34 cellular contexts compared by ENCODE assay signal in genomic region chr11:69677744-69678143, GRCh38. TPM values are rescaled to one million over a fixed set of nuclear protein-coding genes. Genes with fewer than 3 reads are reported as not detected.
"Had no signal": no experiment of that assay in that cellular context is flagged by ENCODE, and none has a peak within 500 bp of the region (broad histone marks: within the 10 kb centered on the region; RNA-seq: fewer than 3 reads in every experiment).

No MANE protein-coding gene starts in this region.

- FAIRE-seq: astrocyte, bronchial epithelial cell had no signal

- H3K27me3 ChIP-seq: brain microvascular endothelial cell, dorsolateral prefrontal cortex, gastroesophageal sphincter, heart right ventricle had no signal

- ATAC-seq: activated CD4-positive, CD25-positive, alpha-beta regulatory T cell treated with anti-CD3 and anti-CD28 coated beads, Interleukin-2, amount 50 U/mL, for 24 hours; activated CD8-positive, alpha-beta T cell treated with anti-CD3 and anti-CD28 coated beads for 36 hours; activated T-cell treated with anti-CD3 and anti-CD28 coated beads, Interleukin-2, amount 50 U/mL, for 4 hours; activated T-helper 17 cell treated with anti-CD3 and anti-CD28 coated beads, Interleukin-2, amount 50 U/mL, for 72 hours; esophagus mucosa; gastroesophageal sphincter; heart right ventricle; T-helper 17 cell had no signal

- DNase-seq: activated B cell treated with CpG ODN at 0.5 μM for 24 hours; activated CD4-positive, alpha-beta T cell treated with anti-CD3 and anti-CD28 coated beads for 48 hours; activated CD4-positive, alpha-beta T cell treated with anti-CD3 and anti-CD28 coated beads, Interleukin-2, amount 50 U/mL, for 1 hour; activated CD4-positive, alpha-beta T cell treated with anti-CD3 and anti-CD28 coated beads, Interleukin-2, amount 50 U/mL, for 48 hours; activated CD8-positive, alpha-beta memory T cell treated with anti-CD3 and anti-CD28 coated beads for 24 hours; activated CD8-positive, alpha-beta T cell treated with anti-CD3 and anti-CD28 coated beads for 36 hours; activated effector memory CD4-positive, alpha-beta T cell treated with Interleukin-2 at 50 U/mL for 16 hours; activated gamma-delta T cell treated with Interleukin-2 at 50 U/mL for 16 hours; activated naive CD4-positive, alpha-beta T cell treated with anti-CD3 and anti-CD28 coated beads, Interleukin-2, amount 50 U/mL, for 16 hours; activated naive CD4-positive, alpha-beta T cell treated with Interleukin-2 at 50 U/mL for 16 hours; activated T-cell treated with anti-CD3 and anti-CD28 coated beads, Interleukin-2, amount 50 U/mL, for 4 hours; amniotic stem cell; anterior cingulate cortex; brain microvascular endothelial cell; dorsolateral prefrontal cortex; effector memory CD4-positive, alpha-beta T cell; endodermal cell; foreskin melanocyte; heart right ventricle; T-helper 17 cell; T1000; WERI-Rb-1 had no signal

- H3K36me3 ChIP-seq: brain microvascular endothelial cell had no signal

- H3K4me3 ChIP-seq: coronary artery, dorsolateral prefrontal cortex, gastroesophageal sphincter, heart right ventricle had no signal

- H3K27ac ChIP-seq: brain microvascular endothelial cell, coronary artery, dorsolateral prefrontal cortex, gastroesophageal sphincter, heart right ventricle, WERI-Rb-1 had no signal

RNA-seq across cellular contexts. Expression of gene FGF19, which starts 26.1 kb away (rescaled TPM):
- total RNA-seq: activated B cell treated with CpG ODN at 0.5 μM for 24 hours; activated CD8-positive, alpha-beta T cell treated with anti-CD3 and anti-CD28 coated beads for 36 hours; activated T-cell treated with anti-CD3 and anti-CD28 coated beads, Interleukin-2, amount 50 U/mL, for 4 hours; activated T-helper 17 cell treated with anti-CD3 and anti-CD28 coated beads, Interleukin-2, amount 50 U/mL, for 72 hours; astrocyte; bronchial epithelial cell; cardiac septum; dorsolateral prefrontal cortex; epithelial cell of proximal tubule; esophagus mucosa; fibroblast of villous mesenchyme; gastroesophageal sphincter; glomerular endothelial cell; heart right ventricle; T-helper 17 cell had no signal
- polyA plus RNA-seq: adipose tissue, heart right ventricle had no signal
